Comparison of ENCODE assay signal across 27 cellular contexts in the genomic region with DNA sequence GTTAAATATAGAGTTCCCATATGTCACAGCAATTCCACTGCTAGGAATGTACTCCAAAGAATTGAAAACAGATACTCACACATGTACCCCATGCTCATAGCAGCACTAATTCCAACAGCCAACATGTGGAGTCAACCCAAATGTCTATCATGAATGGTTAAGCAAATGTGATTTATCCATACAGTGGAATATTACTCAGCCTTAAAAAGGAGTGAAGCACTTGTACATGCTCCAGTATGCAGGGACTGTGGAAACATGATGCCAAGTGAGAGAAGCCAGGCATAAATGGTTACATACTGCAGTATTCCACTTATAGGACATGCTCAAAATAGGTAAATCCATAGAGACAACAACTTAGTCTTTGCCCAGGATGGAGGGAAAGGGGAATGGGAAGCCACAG.
"Had no signal": no experiment of that assay in that cellular context is flagged by ENCODE, and none has a peak within 500 bp of the region (broad histone marks: within the 10 kb centered on the region; RNA-seq: fewer than 3 reads in every experiment).

No MANE protein-coding gene starts in this region.

- H3K36me3 ChIP-seq: colonic mucosa, esophagus muscularis mucosa, esophagus squamous epithelium, gastrocnemius medialis, gastroesophageal sphincter, heart left ventricle, heart right ventricle had no signal

- H3K4me3 ChIP-seq: colonic mucosa, coronary artery, dorsolateral prefrontal cortex, esophagus muscularis mucosa, esophagus squamous epithelium, gastrocnemius medialis, gastroesophageal sphincter, heart left ventricle, heart right ventricle, hepatocyte had no signal

- H3K4me1 ChIP-seq: colonic mucosa, esophagus muscularis mucosa, esophagus squamous epithelium, foreskin keratinocyte, gastroesophageal sphincter had no signal

- H2AFZ ChIP-seq: hepatocyte had no signal

- H3K79me2 ChIP-seq: hepatocyte had no signal

- DNase-seq: colonic mucosa; cortex of kidney; dermis blood vessel endothelial cell; dorsolateral prefrontal cortex; effector CD4-positive, alpha-beta T cell; effector CD8-positive, alpha-beta T cell; effector memory CD4-positive, alpha-beta T cell; effector memory CD8-positive, alpha-beta T cell; endodermal cell; erythroblast; esophagus squamous epithelium; foreskin fibroblast; foreskin keratinocyte; foreskin melanocyte; gastrocnemius medialis; glutamatergic neuron; heart left ventricle; heart right ventricle had no signal

- ATAC-seq: effector memory CD8-positive, alpha-beta T cell; esophagus mucosa; foreskin keratinocyte; gastrocnemius medialis; gastroesophageal sphincter; heart left ventricle; heart right ventricle had no signal

- H3K27ac ChIP-seq: colonic mucosa, coronary artery, dorsolateral prefrontal cortex, epithelial cell of prostate, esophagus muscularis mucosa, esophagus squamous epithelium, foreskin keratinocyte, gastrocnemius medialis, gastroesophageal sphincter, heart left ventricle, heart right ventricle, hepatocyte had no signal

- H3K9me3 ChIP-seq: colonic mucosa, esophagus muscularis mucosa, esophagus squamous epithelium, gastrocnemius medialis, gastroesophageal sphincter, heart left ventricle, heart right ventricle had no signal

- H3K27me3 ChIP-seq: colonic mucosa, gastrocnemius medialis, gastroesophageal sphincter, hepatocyte had no signal

- FAIRE-seq: endometrium, endothelial cell of umbilical vein, frontal cortex had no signal

- H3K4me2 ChIP-seq: hepatocyte had no signal
